Comparison of ENCODE assay signal across 18 cellular contexts in genomic region chr17:79457376-79457775, GRCh38.
A peak's percentile ranks its signal among the peaks of the same experiment; 100 is the strongest.
DNase-seq lines count a peak whose midpoint lies in the region; FAIRE-seq and TF ChIP-seq lines count a peak whose summit lies in the region.
"Had no signal": no experiment of that assay in that cellular context is flagged by ENCODE, and none has a peak within 500 bp of the region (broad histone marks: within the 10 kb centered on the region; RNA-seq: fewer than 3 reads in every experiment).

No MANE protein-coding gene starts in this region.

- TF ChIP-seq POLR2A in H1 (IDR thresholded peaks at IDR 0.05; ENCODE audit: control extremely low read depth in 1 of 2, low read depth in 2 of 2, low read length in 2 of 2): no peak

- H4K5ac ChIP-seq in H1 (ENCODE audit: insufficient read length, low read depth, low read length): no peak overlapping the region

- H3K4me3 Mint-ChIP-seq in activated naive CD4-positive, alpha-beta T cell treated with anti-CD3 and anti-CD28 coated beads, Interleukin-2, amount 10 ng/mL, durations not matched to agents 7 days and 5 days: no peak overlapping the region
- H3K4me3 Mint-ChIP-seq: CD14-positive monocyte; CD4-positive, alpha-beta T cell; CD8-positive, alpha-beta memory T cell; H9 had no signal

- POLR2A ChIA-PET in H1 (lab: Charles Lee; ENCODE audit: partially characterized antibody): no interaction called here

- no peak overlapping the region; the same call in 1 of the 2 replicates for H2AK5ac ChIP-seq in H1 (ENCODE audit: low read depth, low read length)
- H2AK5ac ChIP-seq in neuronal stem cell (ENCODE audit: low read depth, low read length): peak overlapping the region; percentile 60
- no peak overlapping the region for H2AK5ac ChIP-seq in mesenchymal stem cell (ENCODE audit: low read length, severe bottlenecking)

- peaks cover 12% of the 10 kb centered on the region for H3K27me3 Mint-ChIP-seq in activated naive CD4-positive, alpha-beta T cell treated with anti-CD3 and anti-CD28 coated beads, Interleukin-2, amount 10 ng/mL, durations not matched to agents 7 days and 5 days

- H3K23ac ChIP-seq in H1 (ENCODE audit: insufficient read length) (no peak overlapping the region), neuronal stem cell (ENCODE audit: low read depth, low read length, poor library complexity) (peak overlapping the region; percentile 3), mesenchymal stem cell (ENCODE audit: low read length in 2 of 2) (no peak overlapping the region)

- no peak overlapping the region for H2BK120ac ChIP-seq in H1 (replicated peaks; ENCODE audit: low read depth, low read length)
- H2BK120ac ChIP-seq in neuronal stem cell (ENCODE audit: low read depth, low read length): no peak overlapping the region
- no peak overlapping the region for H2BK120ac ChIP-seq in mesenchymal stem cell (ENCODE audit: low read depth, low read length)

- H4K8ac ChIP-seq in H1 (ENCODE audit: extremely low read depth, insufficient read depth, low read length) (peak overlapping the region; percentile 57), neuronal stem cell (ENCODE audit: low read depth, low read length) (no peak overlapping the region), mesenchymal stem cell (ENCODE audit: low read length) (no peak overlapping the region)

- peaks cover 0 to 7% (median 0%) of the 10 kb centered on the region in 11 experiments; a peak in 2 of 22 replicates for H4K20me1 ChIP-seq in BLaER1 treated with 17β-estradiol and CSF1 and Interleukin-3, amounts not matched to agents 10 nM and 100 nM
- H4K20me1 ChIP-seq in H1 (replicated peaks in 1 of 2; ENCODE audit: control insufficient read depth in 1 of 2, insufficient read depth in 2 of 2, low read length in 2 of 2): no peaks in the 10 kb centered on the region

- H2AFZ ChIP-seq in H1 (ENCODE audit: low read length) (no peak overlapping the region), neuronal stem cell (ENCODE audit: low read length) (no peak overlapping the region), mesenchymal stem cell (ENCODE audit: low read depth, low read length) (no peak overlapping the region)

- peaks cover 0 to 4% (median 0%) of the 10 kb centered on the region in 11 experiments; a peak in 1 of 22 replicates for H3K9me3 ChIP-seq in BLaER1 treated with 17β-estradiol and CSF1 and Interleukin-3, amounts not matched to agents 10 nM and 100 nM (replicated peaks in 1 of 11)
- H3K9me3 ChIP-seq in H1 (ENCODE audit: insufficient read depth in 2 of 2, low read depth in 1 of 2, low read length in 1 of 2): no peaks in the 10 kb centered on the region
- no peaks in the 10 kb centered on the region for H3K9me3 ChIP-seq in neuronal stem cell (replicated peaks in 1 of 2; ENCODE audit: control insufficient read depth in 2 of 2, insufficient read depth in 1 of 2, low read depth in 1 of 2, low read length in 2 of 2)
- no peaks in the 10 kb centered on the region for H3K9me3 ChIP-seq in mesenchymal stem cell (ENCODE audit: control insufficient read depth, low read length)

- H3K27ac Mint-ChIP-seq in activated naive CD4-positive, alpha-beta T cell treated with anti-CD3 and anti-CD28 coated beads, Interleukin-2, amount 10 ng/mL, durations not matched to agents 7 days and 5 days: no peak overlapping the region
- H3K27ac Mint-ChIP-seq: CD14-positive monocyte; CD4-positive, alpha-beta T cell; CD8-positive, alpha-beta memory T cell had no signal

- FAIRE-seq in H1 (lab: Jason Lieb, UNC): no peak
- FAIRE-seq: D721Med, G401.6, GM12892 had no signal

- H2BK15ac ChIP-seq in H1 (ENCODE audit: low read length) (no peak overlapping the region), neuronal stem cell (ENCODE audit: low read length) (no peak overlapping the region), mesenchymal stem cell (ENCODE audit: low read depth, poor library complexity, severe bottlenecking) (no peak overlapping the region)

- H3K23me2 ChIP-seq in H1 (ENCODE audit: low read depth, low read length): no peaks in the 10 kb centered on the region

- no peaks in the 10 kb centered on the region; the same call in 1 of the 2 replicates for H3K79me1 ChIP-seq in H1 (ENCODE audit: low read depth, low read length)
- H3K79me1 ChIP-seq in neuronal stem cell (ENCODE audit: low read depth, low read length): peaks cover 2% of the 10 kb centered on the region
- H3K79me1 ChIP-seq in mesenchymal stem cell (replicated peaks; ENCODE audit: low read length, poor library complexity, severe bottlenecking): no peaks in the 10 kb centered on the region

- no peak overlapping the region for H2BK5ac ChIP-seq in H1 (ENCODE audit: low read depth, low read length)
- H2BK5ac ChIP-seq in neuronal stem cell (ENCODE audit: low read length): no peak overlapping the region
- no peak overlapping the region for H2BK5ac ChIP-seq in mesenchymal stem cell (ENCODE audit: low read depth, low read length, poor library complexity, severe bottlenecking)

- H3K4me2 ChIP-seq in BLaER1 treated with 17β-estradiol and CSF1 and Interleukin-3, amounts not matched to agents 10 nM and 100 nM: peak overlapping the region in 8 of 11 experiments; percentile 4 to 70 (median 60); a peak in 15 of 22 replicates
- H3K4me2 ChIP-seq in H1 (ENCODE audit: insufficient read depth in 1 of 2, low read depth in 2 of 2, low read length in 2 of 2) (no peak overlapping the region), neuronal stem cell (ENCODE audit: insufficient read depth, low read length, poor library complexity, severe bottlenecking) (no peak overlapping the region), mesenchymal stem cell (ENCODE audit: low read length, poor library complexity, severe bottlenecking) (no peak overlapping the region)

- H4K91ac ChIP-seq in H1 (replicated peaks; ENCODE audit: insufficient read length, low read length) (no peak overlapping the region), neuronal stem cell (ENCODE audit: low read depth, low read length, poor library complexity) (no peak overlapping the region), mesenchymal stem cell (ENCODE audit: low read length) (no peak overlapping the region)

- H3K4ac ChIP-seq in H1 (replicated peaks; ENCODE audit: insufficient read length, low read depth, low read length) (no peak overlapping the region), neuronal stem cell (ENCODE audit: low read length) (no peak overlapping the region), mesenchymal stem cell (ENCODE audit: low read depth in 1 of 2, low read length in 2 of 2) (no peak overlapping the region)

- H3K27ac ChIP-seq in BLaER1 treated with 17β-estradiol and CSF1 and Interleukin-3, amounts not matched to agents 10 nM and 100 nM: no peak overlapping the region
- H3K27ac ChIP-seq in angular gyrus (ENCODE audit: low read depth, low read length) (peak overlapping the region; percentile 7), H1 (ENCODE audit: low read depth, low read length) (no peak overlapping the region), neuronal stem cell (replicated peaks; ENCODE audit: low read length) (no peak overlapping the region), mesenchymal stem cell (ENCODE audit: low read length, poor library complexity, severe bottlenecking) (no peak overlapping the region)

- no peak for TF ChIP-seq EP300 in H1 (IDR thresholded peaks at IDR 0.05; ENCODE audit: borderline replicate concordance in 1 of 2, low read depth in 2 of 2, low read length in 2 of 2)

- no peak for TF ChIP-seq RAD21 in H1 (IDR thresholded peaks at IDR 0.05 in 1 of 2, conservative IDR thresholded peaks at IDR 0.05 in 1 of 2; ENCODE audit: low read depth in 2 of 2, low read length in 2 of 2)

- H3K18ac ChIP-seq in H1 (ENCODE audit: extremely low read depth, low read length): no peak overlapping the region
- H3K18ac ChIP-seq in neuronal stem cell (ENCODE audit: low read length): peak overlapping the region; percentile 84
- no peak overlapping the region for H3K18ac ChIP-seq in mesenchymal stem cell (ENCODE audit: low read depth in 1 of 2, low read length in 2 of 2)

- no peaks in the 10 kb centered on the region for H3K27me3 ChIP-seq in BLaER1 treated with 17β-estradiol and CSF1 and Interleukin-3, amounts not matched to agents 10 nM and 100 nM
- H3K27me3 ChIP-seq in H1 (replicated peaks in 1 of 4; ENCODE audit: control insufficient read depth in 3 of 4, extremely low read depth in 1 of 4, insufficient read depth in 3 of 4, low read length in 3 of 4): no peaks in the 10 kb centered on the region
- H3K27me3 ChIP-seq in neuronal stem cell (ENCODE audit: control insufficient read depth in 3 of 3, insufficient read depth in 3 of 3, low read depth in 1 of 3, low read length in 3 of 3): peaks cover 0 to 3% (median 0%) of the 10 kb centered on the region in 3 experiments
- peaks cover 0 to 40% of the 10 kb centered on the region in 2 experiments for H3K27me3 ChIP-seq in mesenchymal stem cell (ENCODE audit: control insufficient read depth in 1 of 2, insufficient read depth in 1 of 2, low read length in 2 of 2)

- no peak overlapping the region for H2BK20ac ChIP-seq in H1 (ENCODE audit: low read length)

- CTCF ChIA-PET in H1 (lab: Charles Lee; ENCODE audit: partially characterized antibody): interaction anchor here (0.7 kb wide), 1 partner anchor 155 kb away, joined by 3 read pairs; no protein-coding TSS in a partner anchor
- CTCF ChIA-PET in activated naive CD4-positive, alpha-beta T cell treated with anti-CD3 and anti-CD28 coated beads, Interleukin-2, amount 10 ng/mL, durations not matched to agents 7 days and 5 days (lab: Charles Lee): no interaction called here

- peaks cover 0 to 54% (median 39%) of the 10 kb centered on the region in 10 experiments; a peak in 14 of 20 replicates for H3K4me1 ChIP-seq in BLaER1 treated with 17β-estradiol and CSF1 and Interleukin-3, amounts not matched to agents 10 nM and 100 nM
- no peaks in the 10 kb centered on the region for H3K4me1 ChIP-seq in H1 (replicated peaks in 1 of 4; ENCODE audit: control insufficient read depth in 3 of 4, insufficient read depth in 4 of 4, low read length in 3 of 4)
- H3K4me1 ChIP-seq in neuronal stem cell (ENCODE audit: control insufficient read depth in 2 of 2, insufficient read depth in 1 of 2, low read depth in 1 of 2, low read length in 2 of 2): no peaks in the 10 kb centered on the region
- no peaks in the 10 kb centered on the region for H3K4me1 ChIP-seq in mesenchymal stem cell (ENCODE audit: control insufficient read depth, insufficient read depth, low read depth, low read length)

- no peak overlapping the region for H3K9ac ChIP-seq in BLaER1 treated with 17β-estradiol and CSF1 and Interleukin-3, amounts not matched to agents 10 nM and 100 nM
- no peak overlapping the region for H3K9ac ChIP-seq in H1 (replicated peaks in 1 of 4; ENCODE audit: extremely low read depth in 1 of 4, low read depth in 3 of 4, low read length in 3 of 4)
- no peak overlapping the region for H3K9ac ChIP-seq in neuronal stem cell (ENCODE audit: low read depth, low read length, poor library complexity)
- no peak overlapping the region for H3K9ac ChIP-seq in mesenchymal stem cell (ENCODE audit: low read length)

- no peaks in the 10 kb centered on the region for H3K36me3 ChIP-seq in BLaER1 treated with 17β-estradiol and CSF1 and Interleukin-3, amounts not matched to agents 10 nM and 100 nM
- H3K36me3 ChIP-seq in H1 (ENCODE audit: control insufficient read depth in 2 of 4, insufficient read depth in 4 of 4, low read length in 3 of 4) (no peaks in the 10 kb centered on the region), neuronal stem cell (replicated peaks in 1 of 2; ENCODE audit: control insufficient read depth in 2 of 2, insufficient read depth in 2 of 2, low read length in 2 of 2) (no peaks in the 10 kb centered on the region), mesenchymal stem cell (ENCODE audit: control insufficient read depth in 1 of 2, insufficient read depth in 2 of 2, low read depth in 1 of 2, low read length in 2 of 2) (no peaks in the 10 kb centered on the region)

- no peak for TF ChIP-seq CTCF in H1 (IDR thresholded peaks at IDR 0.05; ENCODE audit: control extremely low read depth in 1 of 3, insufficient read depth in 1 of 3, low read depth in 1 of 3, low read length in 3 of 3)

- no peak overlapping the region for H3K14ac ChIP-seq in H1 (ENCODE audit: insufficient read length)
- H3K14ac ChIP-seq in neuronal stem cell (ENCODE audit: low read length): no peak overlapping the region
- H3K14ac ChIP-seq in mesenchymal stem cell (ENCODE audit: low read length in 2 of 2): no peak overlapping the region

- DNase-seq in H1 (ENCODE audit: low read depth in 1 of 2, low spot score in 2 of 2): no peak
- DNase-seq in neuronal stem cell (ENCODE audit: low spot score): no peak
- no peak for DNase-seq in mesenchymal stem cell
- DNase-seq in dermis blood vessel endothelial cell: no peak
- no peak for DNase-seq in activated naive CD4-positive, alpha-beta T cell treated with anti-CD3 and anti-CD28 coated beads, Interleukin-2, amount 10 ng/mL, durations not matched to agents 7 days and 5 days
- DNase-seq in SHP77 (lab: John Stamatoyannopoulos, UW): no peak
- DNase-seq: CD4-positive, alpha-beta T cell; CD8-positive, alpha-beta memory T cell; DMS 273 treated with DMSO at 0.1 percent for 48 hours; DMS53; DMS79 treated with DMSO at 0.1 percent for 48 hours; H9 had no signal

- no peaks in the 10 kb centered on the region for H3K4me1 Mint-ChIP-seq in activated naive CD4-positive, alpha-beta T cell treated with anti-CD3 and anti-CD28 coated beads, Interleukin-2, amount 10 ng/mL, durations not matched to agents 7 days and 5 days
- H3K4me1 Mint-ChIP-seq: CD14-positive monocyte; CD8-positive, alpha-beta memory T cell; H9 had no signal

- no peaks in the 10 kb centered on the region for H3K36me3 Mint-ChIP-seq in activated naive CD4-positive, alpha-beta T cell treated with anti-CD3 and anti-CD28 coated beads, Interleukin-2, amount 10 ng/mL, durations not matched to agents 7 days and 5 days
- H3K36me3 Mint-ChIP-seq: CD14-positive monocyte; CD8-positive, alpha-beta memory T cell had no signal

- WGBS in H1 (ENCODE audit: extremely low coverage in 1 of 2, insufficient coverage in 1 of 2, insufficient read length in 1 of 2, insufficient replicate concordance in 2 of 2, low coverage in 1 of 2, low lambda C conversion rate in 2 of 2, missing lambda C conversion rate in 1 of 2), 2 experiments: 85% methylated on average over 17 of the region's 17 CpGs; no CpG with 5 or more reads in 1 of the 2 experiments
- no CpG with 5 or more reads among the region's 17 CpGs for WGBS in neuronal stem cell (ENCODE audit: extremely low coverage in 2 of 2, insufficient read length in 2 of 2, insufficient replicate concordance in 1 of 2), 2 donors
- 78% methylated on average over 17 of the region's 17 CpGs for WGBS in mesenchymal stem cell

- H3K79me2 ChIP-seq in H1 (ENCODE audit: control insufficient read depth in 1 of 2, insufficient read depth in 2 of 2, low read length in 2 of 2): no peaks in the 10 kb centered on the region

- no peaks in the 10 kb centered on the region for H3K9me3 Mint-ChIP-seq in activated naive CD4-positive, alpha-beta T cell treated with anti-CD3 and anti-CD28 coated beads, Interleukin-2, amount 10 ng/mL, durations not matched to agents 7 days and 5 days
- H3K9me3 Mint-ChIP-seq: CD14-positive monocyte; CD4-positive, alpha-beta T cell; H9 had no signal

- H3K56ac ChIP-seq in H1 (replicated peaks; ENCODE audit: insufficient read length, low read depth, low read length): no peak overlapping the region

- H2BK12ac ChIP-seq in H1 (ENCODE audit: low read depth, low read length) (no peak overlapping the region), neuronal stem cell (ENCODE audit: low read length) (no peak overlapping the region), mesenchymal stem cell (ENCODE audit: low read length in 2 of 2) (no peak overlapping the region)

- no peak overlapping the region for H3K4me3 ChIP-seq in BLaER1 treated with 17β-estradiol and CSF1 and Interleukin-3, amounts not matched to agents 10 nM and 100 nM
- H3K4me3 ChIP-seq in H1 (ENCODE audit: extremely low read depth in 1 of 4, insufficient read depth in 2 of 4, low read depth in 3 of 4, low read length in 4 of 4) (no peak overlapping the region), neuronal stem cell (ENCODE audit: low read length in 2 of 2) (no peak overlapping the region), mesenchymal stem cell (ENCODE audit: insufficient read depth in 1 of 2, low read depth in 1 of 2, low read length in 2 of 2) (no peak overlapping the region)

Comparison
In these comparisons a context has a peak if more than half of its experiments do, and no peak if none do; other contexts are left out.
1. H3K4me2 ChIP-seq: peak in BLaER1 treated with 17β-estradiol and CSF1 and Interleukin-3, amounts not matched to agents 10 nM and 100 nM (8 of 11); none in H1 (0 of 2), neuronal stem cell (single experiment) and mesenchymal stem cell (single experiment).